22 cellular contexts compared by ENCODE assay signal in genomic region chr15:85595804-85596536, GRCh38.
DNase-seq lines count a peak whose midpoint lies in the region; ATAC-seq, FAIRE-seq and TF ChIP-seq lines count a peak whose summit lies in the region.
"Had no signal": no experiment of that assay in that cellular context is flagged by ENCODE, and none has a peak within 500 bp of the region (broad histone marks: within the 10 kb centered on the region; RNA-seq: fewer than 3 reads in every experiment).

No MANE protein-coding gene starts in this region.

- H3K9ac ChIP-seq in kidney (ENCODE audit: low read length in 2 of 2) = no peak overlapping the region

- FAIRE-seq in bronchial epithelial cell (lab: Jason Lieb, UNC) = no peak
- no peak for FAIRE-seq in kidney (lab: Jason Lieb, UNC)
- FAIRE-seq: TTC549 had no signal

- H3K4me1 ChIP-seq in kidney (ENCODE audit: control insufficient read depth in 1 of 2, insufficient read depth in 1 of 2, low read depth in 1 of 2, low read length in 2 of 2) = peaks cover 4 to 19% of the 10 kb centered on the region in 2 donors

- no peaks in the 10 kb centered on the region for H3K9me3 Mint-ChIP-seq in activated naive CD4-positive, alpha-beta T cell treated with anti-CD3 and anti-CD28 coated beads for 36 hours
- no peaks in the 10 kb centered on the region for H3K9me3 Mint-ChIP-seq in HFFc6
- H3K9me3 Mint-ChIP-seq in stimulated activated effector memory CD8-positive, alpha-beta T cell treated with anti-CD3 and anti-CD28 coated beads, Interleukin-12 subunit alpha, Interleukin-12 subunit beta, amount 100 ng/mL, for 72 hours = no peaks in the 10 kb centered on the region

- no peak overlapping the region for H3K27ac ChIP-seq in kidney (ENCODE audit: low read depth in 2 of 2, low read length in 2 of 2)
- H3K27ac ChIP-seq: ovary had no signal

- H3K4me1 Mint-ChIP-seq in activated naive CD4-positive, alpha-beta T cell treated with anti-CD3 and anti-CD28 coated beads for 36 hours (ENCODE audit: low read depth) = peaks cover 37% of the 10 kb centered on the region
- peaks cover 38% of the 10 kb centered on the region for H3K4me1 Mint-ChIP-seq in HFFc6 (ENCODE audit: low read depth)
- peaks cover 44% of the 10 kb centered on the region for H3K4me1 Mint-ChIP-seq in stimulated activated effector memory CD8-positive, alpha-beta T cell treated with anti-CD3 and anti-CD28 coated beads, Interleukin-12 subunit alpha, Interleukin-12 subunit beta, amount 100 ng/mL, for 72 hours

- H3K4me3 ChIP-seq in bronchial epithelial cell (ENCODE audit: low read depth, low read length) = no peak overlapping the region
- no peak overlapping the region for H3K4me3 ChIP-seq in kidney (ENCODE audit: low read length in 2 of 2)
- H3K4me3 ChIP-seq: heart right ventricle, ovary had no signal

- CTCF ChIA-PET in activated naive CD4-positive, alpha-beta T cell treated with anti-CD3 and anti-CD28 coated beads for 36 hours (lab: Charles Lee) = interaction anchor here (1.1 kb wide), 1 partner anchor 15 kb away, joined by 3 read pairs; no protein-coding TSS in a partner anchor

- H3K9me3 ChIP-seq in kidney (ENCODE audit: control insufficient read depth in 1 of 2, low read length in 2 of 2) = no peaks in the 10 kb centered on the region
- H3K9me3 ChIP-seq: heart right ventricle, ovary had no signal

- H3K4me3 Mint-ChIP-seq in activated naive CD4-positive, alpha-beta T cell treated with anti-CD3 and anti-CD28 coated beads for 36 hours = peak overlapping the region; percentile 28
- H3K4me3 Mint-ChIP-seq in HFFc6 = no peak overlapping the region
- peak overlapping the region; percentile 6 for H3K4me3 Mint-ChIP-seq in stimulated activated effector memory CD8-positive, alpha-beta T cell treated with anti-CD3 and anti-CD28 coated beads, Interleukin-12 subunit alpha, Interleukin-12 subunit beta, amount 100 ng/mL, for 72 hours

- ATAC-seq in stimulated activated effector memory CD8-positive, alpha-beta T cell treated with anti-CD3 and anti-CD28 coated beads, Interleukin-12 subunit alpha, Interleukin-12 subunit beta, amount 100 ng/mL, for 72 hours = peak; percentile 47
- ATAC-seq in HG03439 (IDR thresholded peaks at IDR 0.05; ENCODE audit: unreplicated experiment) = no peak
- ATAC-seq: heart right ventricle, sciatic nerve, SK-N-SH treated with all-trans-retinoic acid at 6 μM for 48 hours had no signal

- H3K36me3 ChIP-seq in bronchial epithelial cell (ENCODE audit: control insufficient read depth, insufficient read depth, low read length) (peaks cover 1% of the 10 kb centered on the region), kidney (ENCODE audit: control insufficient read depth in 1 of 2, insufficient read depth in 2 of 2, low read length in 2 of 2) (no peaks in the 10 kb centered on the region)
- H3K36me3 ChIP-seq: ovary had no signal

- H3K27me3 ChIP-seq in bronchial epithelial cell (ENCODE audit: control insufficient read depth, insufficient read depth, low read length) = no peaks in the 10 kb centered on the region
- H3K27me3 ChIP-seq: heart right ventricle, ovary had no signal

- H3K27me3 Mint-ChIP-seq in activated naive CD4-positive, alpha-beta T cell treated with anti-CD3 and anti-CD28 coated beads for 36 hours (ENCODE audit: low read depth) = no peaks in the 10 kb centered on the region
- peaks cover 4% of the 10 kb centered on the region for H3K27me3 Mint-ChIP-seq in HFFc6 (ENCODE audit: insufficient read depth)

- H3K36me3 Mint-ChIP-seq in activated naive CD4-positive, alpha-beta T cell treated with anti-CD3 and anti-CD28 coated beads for 36 hours (ENCODE audit: low read depth) = peaks cover 6% of the 10 kb centered on the region
- peaks cover 4% of the 10 kb centered on the region; the same call in 1 of the 2 replicates for H3K36me3 Mint-ChIP-seq in HFFc6 (ENCODE audit: low read depth)
- peaks cover 36% of the 10 kb centered on the region for H3K36me3 Mint-ChIP-seq in stimulated activated effector memory CD8-positive, alpha-beta T cell treated with anti-CD3 and anti-CD28 coated beads, Interleukin-12 subunit alpha, Interleukin-12 subunit beta, amount 100 ng/mL, for 72 hours

- intact Hi-C loops in activated naive CD4-positive, alpha-beta T cell treated with anti-CD3 and anti-CD28 coated beads for 36 hours (cut with micrococcal nuclease) = loop anchor here (1.0 to 5.0 kb wide), 2 partner anchors 14 to 54 kb away; no protein-coding TSS in a partner anchor
- intact Hi-C loops in kidney (cut with DNase I) = no loop called here

- peak overlapping the region; percentile 85 for H3K27ac Mint-ChIP-seq in activated naive CD4-positive, alpha-beta T cell treated with anti-CD3 and anti-CD28 coated beads for 36 hours
- peak overlapping the region; percentile 12; the same call in 1 of the 2 replicates for H3K27ac Mint-ChIP-seq in HFFc6
- H3K27ac Mint-ChIP-seq in stimulated activated effector memory CD8-positive, alpha-beta T cell treated with anti-CD3 and anti-CD28 coated beads, Interleukin-12 subunit alpha, Interleukin-12 subunit beta, amount 100 ng/mL, for 72 hours = peak overlapping the region; percentile 71

- TF ChIP-seq CTCF in HFFc6 (IDR thresholded peaks at IDR 0.05) (no peak), bronchial epithelial cell (IDR thresholded peaks at IDR 0.05; ENCODE audit: insufficient read depth, low read length, severe bottlenecking) (no peak), kidney (IDR thresholded peaks at IDR 0.05; ENCODE audit: borderline replicate concordance, extremely low read depth, insufficient read depth) (no peak)

- peak; percentile 34 for DNase-seq in activated naive CD4-positive, alpha-beta T cell treated with anti-CD3 and anti-CD28 coated beads for 36 hours
- DNase-seq in activated naive CD4-positive, alpha-beta T cell (lab: John Stamatoyannopoulos, UW) = no peak
- DNase-seq in HFFc6 = no peak
- peak; percentile 43 for DNase-seq in bronchial epithelial cell (ENCODE audit: low read depth)
- no peak for DNase-seq in stimulated activated effector memory CD8-positive, alpha-beta T cell treated with anti-CD3 and anti-CD28 coated beads, Interleukin-12 subunit alpha, Interleukin-12 subunit beta, amount 100 ng/mL, for 72 hours (ENCODE audit: low spot score in 2 of 2)
- no peak for DNase-seq in midbrain (lab: John Stamatoyannopoulos, UW)
- DNase-seq in kidney = no peak
- DNase-seq: activated CD4-positive, alpha-beta T cell treated with anti-CD3 and anti-CD28 coated beads, Interleukin-2, amount 50 U/mL, for 4 hours; aorta; Calu3; heart right ventricle; NCI-H1092; NCI-H2029 treated with DMSO at 0.1 percent for 48 hours; NCI-H446 treated with DMSO at 0.1 percent for 48 hours; NK-92 treated with Interleukin-12 subunit alpha and Interleukin-12 subunit beta, amount 100 ng/mL, for 24 hours; ovary; stimulated activated naive CD4-positive, alpha-beta T cell treated with Interleukin-2 at 50 U/mL for 16 hours; trophoblast cell had no signal

Comparison
In these comparisons a context has a peak if more than half of its experiments do, and no peak if none do; other contexts are left out.
1. DNase-seq: peak in activated naive CD4-positive, alpha-beta T cell treated with anti-CD3 and anti-CD28 coated beads for 36 hours (single experiment) and bronchial epithelial cell (single experiment); none in activated naive CD4-positive, alpha-beta T cell (0 of 4), HFFc6 (single experiment), stimulated activated effector memory CD8-positive, alpha-beta T cell treated with anti-CD3 and anti-CD28 coated beads, Interleukin-12 subunit alpha, Interleukin-12 subunit beta, amount 100 ng/mL, for 72 hours (0 of 2), midbrain (single experiment) and kidney (single experiment).
2. H3K27ac Mint-ChIP-seq: peak in every context shown above with its lines; median percentile 85 in activated naive CD4-positive, alpha-beta T cell treated with anti-CD3 and anti-CD28 coated beads for 36 hours; 71 in stimulated activated effector memory CD8-positive, alpha-beta T cell treated with anti-CD3 and anti-CD28 coated beads, Interleukin-12 subunit alpha, Interleukin-12 subunit beta, amount 100 ng/mL, for 72 hours; 12 in HFFc6.